20 cellular contexts compared by ENCODE assay signal in genomic region chr22:32219030-32219429, GRCh38. TPM values are rescaled to one million over a fixed set of nuclear protein-coding genes. Genes with fewer than 3 reads are reported as not detected.
"Had no signal": no experiment of that assay in that cellular context is flagged by ENCODE, and none has a peak within 500 bp of the region (broad histone marks: within the 10 kb centered on the region; RNA-seq: fewer than 3 reads in every experiment).

No MANE protein-coding gene starts in this region.

- H3K27ac ChIP-seq: foreskin keratinocyte, neural progenitor cell, ovary, stomach, testis, upper lobe of left lung had no signal

- H3K27me3 ChIP-seq: ovary, stomach, testis, upper lobe of left lung had no signal

- H3K9me3 ChIP-seq: ovary, stomach, testis, upper lobe of left lung had no signal

- H3K4me1 ChIP-seq: foreskin keratinocyte, neural progenitor cell, stomach, testis, upper lobe of left lung had no signal

- H3K4me3 ChIP-seq: neural progenitor cell, ovary, stomach, testis, upper lobe of left lung had no signal

- ATAC-seq: activated naive CD8-positive, alpha-beta T cell treated with anti-CD3 and anti-CD28 coated beads, Interleukin-2, amount 50 U/mL, for 24 hours; effector memory CD8-positive, alpha-beta T cell; foreskin keratinocyte had no signal

- DNase-seq: activated CD4-positive, CD25-positive, alpha-beta regulatory T cell treated with anti-CD3 and anti-CD28 coated beads, Interleukin-2, amount 50 U/mL, for 72 hours; activated naive CD4-positive, alpha-beta T cell; activated naive CD8-positive, alpha-beta T cell treated with anti-CD3 and anti-CD28 coated beads, Interleukin-2, amount 50 U/mL, for 24 hours; aorta; dermis blood vessel endothelial cell; effector memory CD8-positive, alpha-beta T cell; foreskin keratinocyte; ovary; stimulated activated CD4-positive, alpha-beta T cell treated with anti-CD3 and anti-CD28 coated beads, Interleukin-2, amount 100 ng/mL, for 24 hours; stomach; testis had no signal

- H3K36me3 ChIP-seq: neural progenitor cell, ovary, stomach, upper lobe of left lung had no signal

RNA-seq across cellular contexts. Expression of gene RFPL2, which starts 14.2 kb away (rescaled TPM):
- total RNA-seq: aorta, dermis blood vessel endothelial cell, foreskin keratinocyte, kidney epithelial cell, myocyte, ovary, pulmonary artery endothelial cell, stomach, testis had no signal
- polyA plus RNA-seq: aorta, foreskin keratinocyte, ovary, stomach had no signal

RNA-seq across cellular contexts. Expression of gene SLC5A4, which starts 36.1 kb away (rescaled TPM):
- total RNA-seq: activated CD8-positive, alpha-beta memory T cell treated with anti-CD3 and anti-CD28 coated beads for 36 hours; activated T-helper 1 cell treated with anti-CD3 and anti-CD28 coated beads, Interleukin-12 subunit alpha, Interleukin-12 subunit beta, Interleukin-2, Interleukin-4 antibody, amounts not matched to agents 30 ng/mL and 10 ng/mL and 1 ng/mL, durations not matched to agents 14 hours and 24 hours and 36 hours; foreskin keratinocyte; mesothelial cell of epicardium; myocyte had no signal
- polyA plus RNA-seq: foreskin keratinocyte, stomach had no signal

RNA-seq across cellular contexts. Expression of gene C22orf42, which starts 59.9 kb away (rescaled TPM):
- total RNA-seq: activated CD8-positive, alpha-beta memory T cell treated with anti-CD3 and anti-CD28 coated beads for 36 hours; activated T-helper 1 cell treated with anti-CD3 and anti-CD28 coated beads, Interleukin-12 subunit alpha, Interleukin-12 subunit beta, Interleukin-2, Interleukin-4 antibody, amounts not matched to agents 30 ng/mL and 10 ng/mL and 1 ng/mL, durations not matched to agents 14 hours and 24 hours and 36 hours; aorta; dermis blood vessel endothelial cell; foreskin keratinocyte; kidney epithelial cell; liver; mesothelial cell of epicardium; myocyte; ovary; pulmonary artery endothelial cell; stomach; upper lobe of left lung had no signal
- polyA plus RNA-seq: aorta, foreskin keratinocyte, liver, ovary had no signal
